Comparison of ENCODE assay signal across 20 cellular contexts in genomic region chr15:43199945-43200488, GRCh38. TPM values are rescaled to one million over a fixed set of nuclear protein-coding genes. Genes with fewer than 3 reads are reported as not detected.
DNase-seq lines count a peak whose midpoint lies in the region; ATAC-seq and TF ChIP-seq lines count a peak whose summit lies in the region.
"Had no signal": no experiment of that assay in that cellular context is flagged by ENCODE, and none has a peak within 500 bp of the region (broad histone marks: within the 10 kb centered on the region; RNA-seq: fewer than 3 reads in every experiment).

No MANE protein-coding gene starts in this region.

- H3K4me1 Mint-ChIP-seq in activated CD8-positive, alpha-beta memory T cell treated with anti-CD3 and anti-CD28 coated beads, Interleukin-2, amount 10 ng/mL, durations not matched to agents 7 days and 5 days: peaks cover 20% of the 10 kb centered on the region
- H3K4me1 Mint-ChIP-seq in CD8-positive, alpha-beta T cell (ENCODE audit: low read depth): peaks cover 3% of the 10 kb centered on the region
- H3K4me1 Mint-ChIP-seq in activated CD8-positive, alpha-beta T cell treated with anti-CD3 and anti-CD28 coated beads, Interleukin-2, amount 10 ng/mL, durations not matched to agents 7 days and 5 days (ENCODE audit: low read depth): peaks cover 19% of the 10 kb centered on the region
- H3K4me1 Mint-ChIP-seq in naive thymus-derived CD8-positive, alpha-beta T cell: peaks cover 6 to 8% (median 6%) of the 10 kb centered on the region in 4 donors
- H3K4me1 Mint-ChIP-seq in CD14-positive monocyte: peaks cover 6% of the 10 kb centered on the region

- POLR2A ChIA-PET in CD8-positive, alpha-beta T cell (lab: Charles Lee): no interaction called here
- POLR2A ChIA-PET in activated CD8-positive, alpha-beta T cell treated with anti-CD3 and anti-CD28 coated beads, Interleukin-2, amount 10 ng/mL, durations not matched to agents 7 days and 5 days (lab: Charles Lee): interaction anchor here (1.3 kb wide), 1 partner anchor 85 kb away, joined by 4 read pairs; no protein-coding TSS in a partner anchor
- POLR2A ChIA-PET in naive thymus-derived CD8-positive, alpha-beta T cell (lab: Charles Lee): no interaction called here

- no peak overlapping the region for H3K4me3 ChIP-seq in CD8-positive, alpha-beta T cell (ENCODE audit: low read depth, low read length)
- H3K4me3 ChIP-seq: BLaER1 treated with 17β-estradiol and CSF1 and Interleukin-3, amounts not matched to agents 10 nM and 100 nM had no signal

- peak; percentile 37 for ATAC-seq in activated CD8-positive, alpha-beta memory T cell treated with anti-CD3 and anti-CD28 coated beads, Interleukin-2, amount 10 ng/mL, durations not matched to agents 7 days and 5 days
- ATAC-seq in CD8-positive, alpha-beta T cell: no peak
- peak; percentile 53 for ATAC-seq in activated CD8-positive, alpha-beta T cell treated with anti-CD3 and anti-CD28 coated beads, Interleukin-2, amount 10 ng/mL, durations not matched to agents 7 days and 5 days
- ATAC-seq in naive thymus-derived CD8-positive, alpha-beta T cell: no peak

- intact Hi-C loops in CD8-positive, alpha-beta T cell (cut with DNase I, micrococcal nuclease): no loop called here
- intact Hi-C loops in CD14-positive monocyte (cut with micrococcal nuclease): loop anchor here in 1 of 2 donors (10.0 kb wide), 1 partner anchor 495 kb away; no protein-coding TSS in a partner anchor

- H3K27ac Mint-ChIP-seq in activated CD8-positive, alpha-beta memory T cell treated with anti-CD3 and anti-CD28 coated beads, Interleukin-2, amount 10 ng/mL, durations not matched to agents 7 days and 5 days: no peak overlapping the region
- peak overlapping the region; percentile 38 for H3K27ac Mint-ChIP-seq in CD8-positive, alpha-beta T cell
- H3K27ac Mint-ChIP-seq in activated CD8-positive, alpha-beta T cell treated with anti-CD3 and anti-CD28 coated beads, Interleukin-2, amount 10 ng/mL, durations not matched to agents 7 days and 5 days: no peak overlapping the region
- H3K27ac Mint-ChIP-seq in naive thymus-derived CD8-positive, alpha-beta T cell: peak overlapping the region in 2 of 10 donors; percentile 13 to 55
- peak overlapping the region in 1 of 7 donors; percentile 54 for H3K27ac Mint-ChIP-seq in CD14-positive monocyte
- H3K27ac Mint-ChIP-seq: HFFc6 had no signal

- H3K27me3 Mint-ChIP-seq in activated CD8-positive, alpha-beta memory T cell treated with anti-CD3 and anti-CD28 coated beads, Interleukin-2, amount 10 ng/mL, durations not matched to agents 7 days and 5 days: no peaks in the 10 kb centered on the region
- no peaks in the 10 kb centered on the region for H3K27me3 Mint-ChIP-seq in CD8-positive, alpha-beta T cell (ENCODE audit: low read depth)
- peaks cover 8% of the 10 kb centered on the region for H3K27me3 Mint-ChIP-seq in activated CD8-positive, alpha-beta T cell treated with anti-CD3 and anti-CD28 coated beads, Interleukin-2, amount 10 ng/mL, durations not matched to agents 7 days and 5 days (ENCODE audit: low read depth)
- no peaks in the 10 kb centered on the region for H3K27me3 Mint-ChIP-seq in naive thymus-derived CD8-positive, alpha-beta T cell
- H3K27me3 Mint-ChIP-seq in CD14-positive monocyte (ENCODE audit: low read depth in 3 of 3): peaks cover 1 to 6% (median 2%) of the 10 kb centered on the region in 3 donors
- H3K27me3 Mint-ChIP-seq: CD4-positive, alpha-beta memory T cell had no signal

- H3K4me1 ChIP-seq in CD8-positive, alpha-beta T cell (ENCODE audit: insufficient read depth, low read length): no peaks in the 10 kb centered on the region

- TF ChIP-seq CTCF in CD8-positive, alpha-beta T cell (IDR thresholded peaks at IDR 0.05): no peak
- TF ChIP-seq CTCF in CD14-positive monocyte (IDR thresholded peaks at IDR 0.05): no peak

- peaks cover 21% of the 10 kb centered on the region for H3K36me3 Mint-ChIP-seq in activated CD8-positive, alpha-beta memory T cell treated with anti-CD3 and anti-CD28 coated beads, Interleukin-2, amount 10 ng/mL, durations not matched to agents 7 days and 5 days
- peaks cover 32% of the 10 kb centered on the region for H3K36me3 Mint-ChIP-seq in CD8-positive, alpha-beta T cell
- H3K36me3 Mint-ChIP-seq in activated CD8-positive, alpha-beta T cell treated with anti-CD3 and anti-CD28 coated beads, Interleukin-2, amount 10 ng/mL, durations not matched to agents 7 days and 5 days (ENCODE audit: low read depth): peaks cover 23% of the 10 kb centered on the region
- H3K36me3 Mint-ChIP-seq in naive thymus-derived CD8-positive, alpha-beta T cell: peaks cover 15 to 31% (median 20%) of the 10 kb centered on the region in 3 donors
- peaks cover 29 to 47% of the 10 kb centered on the region in 2 donors for H3K36me3 Mint-ChIP-seq in CD14-positive monocyte

- peak; percentile 49 for DNase-seq in activated CD8-positive, alpha-beta memory T cell treated with anti-CD3 and anti-CD28 coated beads, Interleukin-2, amount 10 ng/mL, durations not matched to agents 7 days and 5 days
- DNase-seq in activated CD8-positive, alpha-beta memory T cell treated with anti-CD3 and anti-CD28 coated beads, Interleukin-2, amount 50 U/mL, for 4 hours: no peak
- DNase-seq in CD8-positive, alpha-beta T cell: no peak
- peak; percentile 33 for DNase-seq in activated CD8-positive, alpha-beta T cell treated with anti-CD3 and anti-CD28 coated beads, Interleukin-2, amount 10 ng/mL, durations not matched to agents 7 days and 5 days
- DNase-seq in ecto neural progenitor cell (ENCODE audit: low spot score) (peak; percentile 10), CD14-positive monocyte (ENCODE audit: low spot score) (no peak)
- no peak for DNase-seq in naive thymus-derived CD8-positive, alpha-beta T cell
- DNase-seq in stimulated activated naive CD4-positive, alpha-beta T cell (lab: John Stamatoyannopoulos, UW): no peak
- DNase-seq: 8988T; ACHN; CD4-positive, alpha-beta memory T cell; COR-L47; DMS153; DMS79 treated with DMSO at 0.1 percent for 48 hours; GDM1; HCEC 1CT; HFFc6 had no signal

- CTCF ChIA-PET in activated CD8-positive, alpha-beta memory T cell treated with anti-CD3 and anti-CD28 coated beads, Interleukin-2, amount 10 ng/mL, durations not matched to agents 7 days and 5 days (lab: Charles Lee): interaction anchor here (1.3 kb wide), 1 partner anchor 25 kb away, joined by 3 read pairs; no protein-coding TSS in a partner anchor
- CTCF ChIA-PET in CD8-positive, alpha-beta T cell (lab: Charles Lee): no interaction called here
- CTCF ChIA-PET in activated CD8-positive, alpha-beta T cell treated with anti-CD3 and anti-CD28 coated beads, Interleukin-2, amount 10 ng/mL, durations not matched to agents 7 days and 5 days (lab: Charles Lee): interaction anchor here (1.6 to 2.0 kb wide), 2 partner anchors 26 to 85 kb away, joined by 4 to 10 read pairs; no protein-coding TSS in a partner anchor

- no peak overlapping the region for H3K4me3 Mint-ChIP-seq in activated CD8-positive, alpha-beta memory T cell treated with anti-CD3 and anti-CD28 coated beads, Interleukin-2, amount 10 ng/mL, durations not matched to agents 7 days and 5 days
- no peak overlapping the region for H3K4me3 Mint-ChIP-seq in CD8-positive, alpha-beta T cell
- no peak overlapping the region for H3K4me3 Mint-ChIP-seq in activated CD8-positive, alpha-beta T cell treated with anti-CD3 and anti-CD28 coated beads, Interleukin-2, amount 10 ng/mL, durations not matched to agents 7 days and 5 days
- no peak overlapping the region for H3K4me3 Mint-ChIP-seq in naive thymus-derived CD8-positive, alpha-beta T cell
- H3K4me3 Mint-ChIP-seq in CD14-positive monocyte: no peak overlapping the region
- H3K4me3 Mint-ChIP-seq: HFFc6 had no signal

- no peak overlapping the region for H3K27ac ChIP-seq in CD8-positive, alpha-beta T cell (ENCODE audit: low read depth, low read length)
- H3K27ac ChIP-seq: BLaER1 treated with 17β-estradiol and CSF1 and Interleukin-3, amounts not matched to agents 10 nM and 100 nM had no signal

- H3K36me3 ChIP-seq in CD8-positive, alpha-beta T cell (ENCODE audit: insufficient read depth, low read length): peaks cover 10% of the 10 kb centered on the region

- no peaks in the 10 kb centered on the region for H3K27me3 ChIP-seq in CD8-positive, alpha-beta T cell (ENCODE audit: insufficient read depth, low read length)
- H3K27me3 ChIP-seq: BLaER1 treated with 17β-estradiol and CSF1 and Interleukin-3, amounts not matched to agents 10 nM and 100 nM had no signal

- H3K9me3 ChIP-seq in CD8-positive, alpha-beta T cell (ENCODE audit: low read length): no peaks in the 10 kb centered on the region

- no peaks in the 10 kb centered on the region for H3K9me3 Mint-ChIP-seq in activated CD8-positive, alpha-beta memory T cell treated with anti-CD3 and anti-CD28 coated beads, Interleukin-2, amount 10 ng/mL, durations not matched to agents 7 days and 5 days (ENCODE audit: low read depth)
- H3K9me3 Mint-ChIP-seq in CD8-positive, alpha-beta T cell: peaks cover 3% of the 10 kb centered on the region
- H3K9me3 Mint-ChIP-seq in activated CD8-positive, alpha-beta T cell treated with anti-CD3 and anti-CD28 coated beads, Interleukin-2, amount 10 ng/mL, durations not matched to agents 7 days and 5 days (ENCODE audit: insufficient read depth): no peaks in the 10 kb centered on the region
- peaks cover 0 to 12% (median 4%) of the 10 kb centered on the region in 9 donors for H3K9me3 Mint-ChIP-seq in naive thymus-derived CD8-positive, alpha-beta T cell
- H3K9me3 Mint-ChIP-seq in CD14-positive monocyte: peaks cover 0 to 14% (median 3%) of the 10 kb centered on the region in 7 donors

RNA-seq across cellular contexts. Expression of gene CCNDBP1, which starts 14.8 kb away (rescaled TPM):
- total RNA-seq in activated CD8-positive, alpha-beta memory T cell treated with anti-CD3 and anti-CD28 coated beads, Interleukin-2, amount 10 ng/mL, durations not matched to agents 7 days and 5 days: 10 to 100 TPM; 60.5 to 78.4 TPM
- 10 to 100 TPM; 80.3 to 81.1 TPM for total RNA-seq in CD8-positive, alpha-beta T cell
- total RNA-seq in activated CD8-positive, alpha-beta T cell treated with anti-CD3 and anti-CD28 coated beads, Interleukin-2, amount 10 ng/mL, durations not matched to agents 7 days and 5 days: 10 to 100 TPM; 58.0 to 63.2 TPM
- total RNA-seq in naive thymus-derived CD8-positive, alpha-beta T cell: 100 to 1,000 TPM; 132 to 143 TPM
- 100 to 1,000 TPM; 146 to 151 (median 147) TPM for polyA plus RNA-seq in naive thymus-derived CD8-positive, alpha-beta T cell
- polyA plus RNA-seq in CD14-positive monocyte: 100 to 1,000 TPM; 196 to 205 TPM

RNA-seq across cellular contexts. Expression of gene EPB42, which starts 20.8 kb away (rescaled TPM):
- not detected for total RNA-seq in activated CD8-positive, alpha-beta memory T cell treated with anti-CD3 and anti-CD28 coated beads, Interleukin-2, amount 10 ng/mL, durations not matched to agents 7 days and 5 days
- total RNA-seq in CD8-positive, alpha-beta T cell: not detected
- not detected for total RNA-seq in activated CD8-positive, alpha-beta T cell treated with anti-CD3 and anti-CD28 coated beads, Interleukin-2, amount 10 ng/mL, durations not matched to agents 7 days and 5 days
- not detected for total RNA-seq in naive thymus-derived CD8-positive, alpha-beta T cell
- not detected for polyA plus RNA-seq in naive thymus-derived CD8-positive, alpha-beta T cell
- polyA plus RNA-seq in CD14-positive monocyte: under 1 TPM; 0.08 to 0.13 TPM
- total RNA-seq: CD4-positive, alpha-beta memory T cell; H4; HFFc6; HT1080 had no signal
- polyA plus RNA-seq: CD4-positive, alpha-beta memory T cell had no signal

Comparison
In these comparisons a context has a peak if more than half of its experiments do, and no peak if none do; other contexts are left out.
1. DNase-seq: peak in activated CD8-positive, alpha-beta memory T cell treated with anti-CD3 and anti-CD28 coated beads, Interleukin-2, amount 10 ng/mL, durations not matched to agents 7 days and 5 days (single experiment), activated CD8-positive, alpha-beta T cell treated with anti-CD3 and anti-CD28 coated beads, Interleukin-2, amount 10 ng/mL, durations not matched to agents 7 days and 5 days (single experiment) and ecto neural progenitor cell (single experiment); none in activated CD8-positive, alpha-beta memory T cell treated with anti-CD3 and anti-CD28 coated beads, Interleukin-2, amount 50 U/mL, for 4 hours (single experiment), CD8-positive, alpha-beta T cell (0 of 7), naive thymus-derived CD8-positive, alpha-beta T cell (0 of 10), stimulated activated naive CD4-positive, alpha-beta T cell (0 of 6) and CD14-positive monocyte (single experiment).
2. ATAC-seq: peak in activated CD8-positive, alpha-beta memory T cell treated with anti-CD3 and anti-CD28 coated beads, Interleukin-2, amount 10 ng/mL, durations not matched to agents 7 days and 5 days (single experiment) and activated CD8-positive, alpha-beta T cell treated with anti-CD3 and anti-CD28 coated beads, Interleukin-2, amount 10 ng/mL, durations not matched to agents 7 days and 5 days (single experiment); none in CD8-positive, alpha-beta T cell (single experiment) and naive thymus-derived CD8-positive, alpha-beta T cell (0 of 2).